Comparison of ENCODE assay signal across 8 cellular contexts in genomic region chr7:39819514-39819913, GRCh38.
"Had no signal": no experiment of that assay in that cellular context is flagged by ENCODE, and none has a peak within 500 bp of the region (broad histone marks: within the 10 kb centered on the region; RNA-seq: fewer than 3 reads in every experiment).

No MANE protein-coding gene starts in this region.

- H3K4me3 Mint-ChIP-seq: IgD-negative memory B cell had no signal

- H3K36me3 Mint-ChIP-seq: IgD-negative memory B cell had no signal

- H3K9me3 Mint-ChIP-seq: IgD-negative memory B cell had no signal

- H3K9ac ChIP-seq: KMS-11 had no signal

- H3K27ac Mint-ChIP-seq: IgD-negative memory B cell had no signal

- DNase-seq: IMR-90, KBM-7, KG1 had no signal

- ATAC-seq: HepG2 had no signal

- H3K4me1 Mint-ChIP-seq: IgD-negative memory B cell had no signal

- FAIRE-seq: HepG2, HTR-8/SVneo had no signal

- H3K27ac ChIP-seq: HL-60, KMS-11 had no signal

- H3K4me2 ChIP-seq: KMS-11 had no signal
